Comparison of ENCODE assay signal across 31 cellular contexts in the genomic region with DNA sequence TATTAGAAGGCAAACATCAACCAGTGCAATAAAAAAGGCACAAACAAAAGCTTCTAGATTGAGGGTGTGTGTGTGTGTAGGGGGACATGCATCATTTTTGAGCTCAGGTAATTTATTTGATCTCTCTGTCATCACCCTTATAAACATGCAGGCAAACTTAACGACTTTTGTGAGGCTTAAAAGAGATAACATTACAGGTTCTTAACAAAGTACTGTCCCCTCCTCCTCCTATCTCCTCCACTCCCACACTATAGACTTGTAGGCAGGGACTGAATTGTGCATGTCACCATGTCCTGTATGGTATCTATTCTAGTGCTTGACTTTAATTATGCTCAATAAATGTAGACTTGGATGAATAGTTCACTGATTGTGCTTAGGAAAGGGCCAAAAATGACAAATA.
"Had no signal": no experiment of that assay in that cellular context is flagged by ENCODE, and none has a peak within 500 bp of the region (broad histone marks: within the 10 kb centered on the region; RNA-seq: fewer than 3 reads in every experiment).

No MANE protein-coding gene starts in this region.

- H3K4me3 ChIP-seq: neural progenitor cell, ovary, pancreas, prostate gland, psoas muscle, right atrium auricular region, right lobe of liver, sigmoid colon, skin epidermis, smooth muscle cell, spleen had no signal

- H3K27ac ChIP-seq: neural progenitor cell, neutrophil, ovary, pancreas, parathyroid adenoma, prostate gland, psoas muscle, right atrium auricular region, right lobe of liver, sigmoid colon, skin epidermis, spleen had no signal

- H3K36me3 Mint-ChIP-seq: naive thymus-derived CD8-positive, alpha-beta T cell; natural killer cell; natural killer cell treated with Interleukin-12 subunit alpha and Interleukin-12 subunit beta and Interleukin-15 and Interleukin-18, amount 100 ng/mL, for 72 hours; neural progenitor cell had no signal

- ATAC-seq: naive thymus-derived CD8-positive, alpha-beta T cell; natural killer cell; natural killer cell treated with Interleukin-12 subunit alpha and Interleukin-12 subunit beta and Interleukin-15 and Interleukin-18, amount 100 ng/mL, for 72 hours; pancreas; psoas muscle; right cardiac atrium; right lobe of liver; sciatic nerve had no signal

- H3K27ac Mint-ChIP-seq: naive thymus-derived CD8-positive, alpha-beta T cell; natural killer cell; natural killer cell treated with Interleukin-12 subunit alpha and Interleukin-12 subunit beta and Interleukin-15 and Interleukin-18, amount 100 ng/mL, for 72 hours; nephron; nephron progenitor cell; neural progenitor cell; progenitor cell of endocrine pancreas had no signal

- H3K4me1 ChIP-seq: neural progenitor cell, pancreas, parathyroid adenoma, prostate gland, psoas muscle, right atrium auricular region, right lobe of liver, sigmoid colon, spleen had no signal

- H3K4me3 Mint-ChIP-seq: naive thymus-derived CD8-positive, alpha-beta T cell; natural killer cell; natural killer cell treated with Interleukin-12 subunit alpha and Interleukin-12 subunit beta and Interleukin-15 and Interleukin-18, amount 100 ng/mL, for 72 hours; nephron; nephron progenitor cell; neural crest cell; neural progenitor cell had no signal

- H3K4me1 Mint-ChIP-seq: naive thymus-derived CD8-positive, alpha-beta T cell; natural killer cell; nephron; neural crest cell; neural progenitor cell had no signal

- H3K9me3 ChIP-seq: neutrophil, ovary, pancreas, prostate gland, psoas muscle, right atrium auricular region, right lobe of liver, sigmoid colon, spleen had no signal

- H3K36me3 ChIP-seq: neural progenitor cell, neutrophil, ovary, pancreas, prostate gland, right atrium auricular region, right lobe of liver, sigmoid colon, spleen had no signal

- H3K27me3 Mint-ChIP-seq: progenitor cell of endocrine pancreas had no signal

- DNase-seq: naive thymus-derived CD8-positive, alpha-beta T cell; natural killer cell; nephron progenitor cell; nucleus accumbens; occipital lobe; ovary; pancreas; posterior cingulate gyrus; psoas muscle; retina; right cardiac atrium; right lobe of liver; sigmoid colon; small intestine; spleen; stimulated activated CD4-positive, alpha-beta T cell treated with anti-CD3 and anti-CD28 coated beads, Interleukin-12 subunit alpha, Interleukin-12 subunit beta, amount 100 ng/mL, for 4 hours; stimulated activated CD4-positive, alpha-beta T cell treated with anti-CD3 and anti-CD28 coated beads, Interleukin-15, amount 100 ng/mL, for 24 hours; stimulated activated CD4-positive, alpha-beta T cell treated with anti-CD3 and anti-CD28 coated beads, Interleukin-1b, Interleukin-23, amount 100 ng/mL, for 48 hours; stimulated activated CD4-positive, alpha-beta T cell treated with anti-CD3 and anti-CD28 coated beads, Interleukin-2, amount 100 ng/mL, for 24 hours had no signal

- H3K9me3 Mint-ChIP-seq: nephron, nephron progenitor cell, neural crest cell, neural progenitor cell had no signal
